30 cellular contexts compared by ENCODE assay signal in the genomic region with DNA sequence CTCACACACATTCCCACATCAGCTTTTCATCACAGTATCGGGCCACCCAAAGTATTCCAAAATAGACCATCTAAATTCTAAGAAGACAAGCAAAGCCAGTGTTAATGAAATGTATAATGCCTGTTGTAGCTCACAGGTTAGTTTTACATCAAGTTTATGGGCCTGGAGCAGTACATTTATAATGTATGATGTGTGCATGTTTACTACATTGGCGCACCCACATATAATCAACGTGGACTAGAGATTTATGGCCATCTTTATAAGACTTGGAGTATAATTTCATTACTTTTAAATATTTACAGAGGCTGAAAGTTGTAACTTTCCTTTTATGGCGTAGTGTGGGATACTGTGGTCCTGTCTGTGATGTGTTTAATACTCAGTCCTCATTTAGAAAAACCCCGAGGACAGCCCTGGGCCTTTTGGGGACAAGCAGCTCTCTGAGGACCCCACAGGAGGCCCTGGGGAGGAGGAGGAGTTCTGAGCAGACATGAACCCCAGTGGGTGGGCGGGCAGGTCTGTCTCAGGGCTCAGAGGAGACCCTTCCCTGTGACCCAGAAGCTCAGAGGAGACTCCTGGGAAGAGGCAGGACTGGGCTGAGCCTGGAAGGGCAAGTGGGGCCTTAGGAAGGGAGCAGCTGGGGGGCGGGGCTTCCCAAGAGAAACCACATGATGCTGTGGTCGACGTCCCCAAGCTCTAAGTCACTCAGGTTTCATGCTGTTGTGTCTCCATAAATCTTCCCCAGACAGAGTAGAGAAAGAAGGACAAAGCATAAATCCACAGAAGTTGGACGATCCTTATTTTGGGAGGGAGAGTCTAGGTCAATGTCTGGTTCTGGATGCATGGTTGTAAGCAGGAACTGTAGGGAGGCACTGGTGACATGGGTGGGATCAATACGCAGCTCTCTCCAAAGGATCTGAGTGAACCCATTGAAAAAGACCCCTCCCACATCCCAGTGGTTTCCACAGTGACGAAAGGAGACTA.
A peak's percentile ranks its signal among the peaks of the same experiment; 100 is the strongest.
DNase-seq lines count a peak whose midpoint lies in the region; FAIRE-seq and TF ChIP-seq lines count a peak whose summit lies in the region.
"Had no signal": no experiment of that assay in that cellular context is flagged by ENCODE, and none has a peak within 500 bp of the region (broad histone marks: within the 10 kb centered on the region; RNA-seq: fewer than 3 reads in every experiment).

No MANE protein-coding gene starts in this region.

- FAIRE-seq in kidney (lab: Jason Lieb, UNC), result no peak
- FAIRE-seq: small intestine had no signal

- no peaks in the 10 kb centered on the region for H3K36me3 Mint-ChIP-seq in activated naive CD4-positive, alpha-beta T cell treated with anti-CD3 and anti-CD28 coated beads, Interleukin-2, amount 10 ng/mL, durations not matched to agents 7 days and 5 days
- no peaks in the 10 kb centered on the region for H3K36me3 Mint-ChIP-seq in activated naive CD4-positive, alpha-beta T cell treated with anti-CD3 and anti-CD28 coated beads for 36 hours (ENCODE audit: low read depth)
- H3K36me3 Mint-ChIP-seq: activated naive CD4-positive, alpha-beta T cell treated with anti-CD3 and anti-CD28 coated beads, Interleukin-2, amount 50 U/mL, for 72 hours; CD4-positive, CD25-positive, alpha-beta regulatory T cell; immature natural killer cell; naive thymus-derived CD4-positive, alpha-beta T cell had no signal

- H3K9me3 Mint-ChIP-seq in activated naive CD4-positive, alpha-beta T cell treated with anti-CD3 and anti-CD28 coated beads, Interleukin-2, amount 10 ng/mL, durations not matched to agents 7 days and 5 days, result no peaks in the 10 kb centered on the region
- no peaks in the 10 kb centered on the region for H3K9me3 Mint-ChIP-seq in activated naive CD4-positive, alpha-beta T cell treated with anti-CD3 and anti-CD28 coated beads for 36 hours
- H3K9me3 Mint-ChIP-seq: activated CD8-positive, alpha-beta T cell treated with anti-CD3 and anti-CD28 coated beads for 36 hours; activated naive CD4-positive, alpha-beta T cell treated with anti-CD3 and anti-CD28 coated beads, Interleukin-2, amount 50 U/mL, for 72 hours; immature natural killer cell had no signal

- no peak overlapping the region for H3K4me3 Mint-ChIP-seq in activated naive CD4-positive, alpha-beta T cell treated with anti-CD3 and anti-CD28 coated beads, Interleukin-2, amount 10 ng/mL, durations not matched to agents 7 days and 5 days
- no peak overlapping the region for H3K4me3 Mint-ChIP-seq in activated naive CD4-positive, alpha-beta T cell treated with anti-CD3 and anti-CD28 coated beads for 36 hours
- H3K4me3 Mint-ChIP-seq: activated CD4-positive, alpha-beta T cell treated with anti-CD3 and anti-CD28 coated beads for 36 hours; activated CD8-positive, alpha-beta T cell treated with anti-CD3 and anti-CD28 coated beads for 36 hours; immature natural killer cell; naive thymus-derived CD4-positive, alpha-beta T cell had no signal

- no peaks in the 10 kb centered on the region for H3K36me3 ChIP-seq in kidney (ENCODE audit: control insufficient read depth in 1 of 2, insufficient read depth in 2 of 2, low read length in 2 of 2)
- no peaks in the 10 kb centered on the region for H3K36me3 ChIP-seq in vagina
- no peaks in the 10 kb centered on the region for H3K36me3 ChIP-seq in tibial nerve
- H3K36me3 ChIP-seq: brain microvascular endothelial cell, left lung had no signal

- no peak for TF ChIP-seq POLR2A in vagina (IDR thresholded peaks at IDR 0.05)
- TF ChIP-seq POLR2A in tibial nerve (IDR thresholded peaks at IDR 0.05), result no peak

- no peaks in the 10 kb centered on the region for H3K4me1 ChIP-seq in kidney (ENCODE audit: control insufficient read depth in 1 of 2, insufficient read depth in 1 of 2, low read depth in 1 of 2, low read length in 2 of 2)
- no peaks in the 10 kb centered on the region for H3K4me1 ChIP-seq in vagina
- no peaks in the 10 kb centered on the region for H3K4me1 ChIP-seq in tibial nerve
- H3K4me1 ChIP-seq: left lung had no signal

- intact Hi-C loops in activated naive CD4-positive, alpha-beta T cell treated with anti-CD3 and anti-CD28 coated beads for 36 hours (cut with micrococcal nuclease), result no loop called here
- intact Hi-C loops in kidney (cut with DNase I), result no loop called here
- intact Hi-C loops in vagina (cut with DNase I), result no loop called here

- TF ChIP-seq EP300 in tibial nerve (IDR thresholded peaks at IDR 0.05), result no peak

- no peak overlapping the region for H3K27ac ChIP-seq in kidney (ENCODE audit: low read depth in 2 of 2, low read length in 2 of 2)
- H3K27ac ChIP-seq in vagina, result peak overlapping the region; percentile 63
- H3K27ac ChIP-seq in tibial nerve, result no peak overlapping the region
- H3K27ac ChIP-seq: brain microvascular endothelial cell, epithelial cell of prostate, left lung had no signal

- no peak overlapping the region for H3K9ac ChIP-seq in kidney (ENCODE audit: low read length in 2 of 2)

- H3K4me3 ChIP-seq in kidney (ENCODE audit: low read length in 2 of 2) (no peak overlapping the region), vagina (no peak overlapping the region), tibial nerve (no peak overlapping the region)
- H3K4me3 ChIP-seq: left lung had no signal

- TF ChIP-seq CTCF in kidney (IDR thresholded peaks at IDR 0.05; ENCODE audit: borderline replicate concordance, extremely low read depth, insufficient read depth) (no peak), vagina (IDR thresholded peaks at IDR 0.05) (no peak), tibial nerve (IDR thresholded peaks at IDR 0.05) (no peak)

- peak; percentile 1 for DNase-seq in activated naive CD4-positive, alpha-beta T cell treated with anti-CD3 and anti-CD28 coated beads, Interleukin-2, amount 10 ng/mL, durations not matched to agents 7 days and 5 days
- no peak for DNase-seq in activated naive CD4-positive, alpha-beta T cell treated with anti-CD3 and anti-CD28 coated beads for 36 hours
- DNase-seq in kidney, result peak; percentile 51
- peak; percentile 62 for DNase-seq in myocyte (ENCODE audit: low read depth)
- no peak for DNase-seq in vagina (ENCODE audit: extremely low spot score in 2 of 2)
- DNase-seq in tibial nerve (ENCODE audit: low spot score in 2 of 2), result no peak
- DNase-seq in AML-193 (lab: John Stamatoyannopoulos, UW), result no peak
- DNase-seq in HuH-7 (ENCODE audit: low spot score), result no peak
- DNase-seq: activated CD4-positive, alpha-beta T cell treated with anti-CD3 and anti-CD28 coated beads for 36 hours; activated CD8-positive, alpha-beta T cell treated with anti-CD3 and anti-CD28 coated beads for 36 hours; amygdala; brain microvascular endothelial cell; Calu3; CD4-positive, CD25-positive, alpha-beta regulatory T cell; DND-41; GOT3; immature natural killer cell; KBM-7; left lung; mesenchymal stem cell; naive thymus-derived CD4-positive, alpha-beta T cell; NCI-H1092; NCI-H187; occipital lobe; OCI-M1; SHP77; small intestine; stimulated activated naive CD8-positive, alpha-beta T cell treated with anti-CD3 and anti-CD28 coated beads, Interleukin-15, Interleukin-2, amounts not matched to agents 100 U/mL and 50 U/mL, for 24 hours had no signal

- CTCF ChIA-PET in activated naive CD4-positive, alpha-beta T cell treated with anti-CD3 and anti-CD28 coated beads, Interleukin-2, amount 10 ng/mL, durations not matched to agents 7 days and 5 days (lab: Charles Lee), result no interaction called here
- CTCF ChIA-PET in activated naive CD4-positive, alpha-beta T cell treated with anti-CD3 and anti-CD28 coated beads for 36 hours (lab: Charles Lee), result interaction anchor here (2.2 kb wide), 1 partner anchor 25 kb away, joined by 9 read pairs; no protein-coding TSS in a partner anchor

- H3K4me1 Mint-ChIP-seq in activated naive CD4-positive, alpha-beta T cell treated with anti-CD3 and anti-CD28 coated beads, Interleukin-2, amount 10 ng/mL, durations not matched to agents 7 days and 5 days, result no peaks in the 10 kb centered on the region
- H3K4me1 Mint-ChIP-seq in activated naive CD4-positive, alpha-beta T cell treated with anti-CD3 and anti-CD28 coated beads for 36 hours (ENCODE audit: low read depth), result no peaks in the 10 kb centered on the region
- H3K4me1 Mint-ChIP-seq: activated CD4-positive, alpha-beta T cell treated with anti-CD3 and anti-CD28 coated beads for 36 hours; CD4-positive, CD25-positive, alpha-beta regulatory T cell; immature natural killer cell; naive thymus-derived CD4-positive, alpha-beta T cell had no signal

- H3K27me3 ChIP-seq in vagina, result no peaks in the 10 kb centered on the region
- H3K27me3 ChIP-seq in tibial nerve, result no peaks in the 10 kb centered on the region
- H3K27me3 ChIP-seq: brain microvascular endothelial cell had no signal

- 55 to 62% methylated on average over 12 of the region's 12 CpGs for WGBS in tibial nerve, 2 donors

- no peaks in the 10 kb centered on the region for H3K9me3 ChIP-seq in kidney (ENCODE audit: control insufficient read depth in 1 of 2, low read length in 2 of 2)
- H3K9me3 ChIP-seq in vagina, result no peaks in the 10 kb centered on the region
- peaks cover 0 to 6% (median 0%) of the 10 kb centered on the region in 4 donors for H3K9me3 ChIP-seq in tibial nerve
- H3K9me3 ChIP-seq: left lung had no signal

- no peak overlapping the region for H3K27ac Mint-ChIP-seq in activated naive CD4-positive, alpha-beta T cell treated with anti-CD3 and anti-CD28 coated beads, Interleukin-2, amount 10 ng/mL, durations not matched to agents 7 days and 5 days
- H3K27ac Mint-ChIP-seq in activated naive CD4-positive, alpha-beta T cell treated with anti-CD3 and anti-CD28 coated beads for 36 hours, result no peak overlapping the region
- H3K27ac Mint-ChIP-seq: activated CD4-positive, alpha-beta T cell treated with anti-CD3 and anti-CD28 coated beads for 36 hours; activated CD8-positive, alpha-beta T cell treated with anti-CD3 and anti-CD28 coated beads for 36 hours; activated naive CD4-positive, alpha-beta T cell treated with anti-CD3 and anti-CD28 coated beads, Interleukin-2, amount 50 U/mL, for 72 hours; immature natural killer cell; naive thymus-derived CD4-positive, alpha-beta T cell had no signal

- H3K27me3 Mint-ChIP-seq in activated naive CD4-positive, alpha-beta T cell treated with anti-CD3 and anti-CD28 coated beads, Interleukin-2, amount 10 ng/mL, durations not matched to agents 7 days and 5 days, result peaks cover 29% of the 10 kb centered on the region
- H3K27me3 Mint-ChIP-seq in activated naive CD4-positive, alpha-beta T cell treated with anti-CD3 and anti-CD28 coated beads for 36 hours (ENCODE audit: low read depth), result peaks cover 2% of the 10 kb centered on the region
- H3K27me3 Mint-ChIP-seq: activated CD4-positive, alpha-beta T cell treated with anti-CD3 and anti-CD28 coated beads for 36 hours; activated CD8-positive, alpha-beta T cell treated with anti-CD3 and anti-CD28 coated beads for 36 hours; CD4-positive, CD25-positive, alpha-beta regulatory T cell had no signal

Comparison
In these comparisons a context has a peak if more than half of its experiments do, and no peak if none do; other contexts are left out.
1. DNase-seq: peak in activated naive CD4-positive, alpha-beta T cell treated with anti-CD3 and anti-CD28 coated beads, Interleukin-2, amount 10 ng/mL, durations not matched to agents 7 days and 5 days (single experiment), kidney (single experiment) and myocyte (single experiment); none in activated naive CD4-positive, alpha-beta T cell treated with anti-CD3 and anti-CD28 coated beads for 36 hours (single experiment), vagina (0 of 2), tibial nerve (0 of 2), AML-193 (0 of 2) and HuH-7 (single experiment).